Comparison of ENCODE assay signal across 8 cellular contexts in the genomic region with DNA sequence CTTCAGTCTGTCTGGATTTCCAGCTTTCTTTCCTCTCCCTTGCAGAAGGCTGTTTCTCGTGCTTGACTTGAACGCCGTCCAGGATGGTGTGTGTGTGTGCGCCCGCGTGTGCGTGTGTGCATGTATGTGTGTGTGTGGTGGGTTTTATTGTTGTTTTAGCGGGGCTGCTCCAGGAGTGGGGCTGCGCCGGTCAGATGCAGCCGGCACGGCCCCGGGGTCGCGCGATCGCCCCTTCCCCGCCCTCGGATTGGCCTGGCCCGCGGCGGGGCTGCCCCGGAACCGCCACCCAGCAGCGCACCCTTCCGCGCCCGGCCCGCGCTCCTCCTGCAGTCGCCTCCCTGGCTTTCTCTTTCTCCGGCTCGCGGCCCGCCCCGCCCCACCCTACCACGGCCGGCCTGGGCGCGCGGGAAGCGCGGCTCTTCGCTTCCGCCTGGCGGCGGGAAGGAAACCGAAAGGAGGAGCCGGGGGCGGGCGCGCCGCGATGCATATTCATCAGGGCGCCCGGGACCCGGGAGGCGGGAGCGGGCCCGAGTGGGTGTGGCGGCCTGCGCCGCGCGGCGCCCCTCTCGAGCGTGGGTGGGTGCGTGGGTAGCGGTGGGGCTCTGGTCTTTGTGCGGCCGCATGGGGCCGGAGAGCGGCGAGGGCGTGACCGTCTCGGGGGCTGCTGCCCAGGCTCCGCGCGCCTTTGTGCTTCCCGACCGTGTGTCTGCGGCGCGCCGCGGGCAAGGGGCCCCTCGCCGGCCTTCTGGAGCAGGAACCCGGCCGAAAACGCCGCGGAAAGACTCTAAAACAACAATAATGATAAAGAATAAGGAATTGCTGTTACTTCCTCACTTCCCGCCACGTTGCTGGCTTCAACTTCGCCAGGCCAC. TPM values are rescaled to one million over a fixed set of nuclear protein-coding genes. Genes with fewer than 3 reads are reported as not detected.
A peak's percentile ranks its signal among the peaks of the same experiment; 100 is the strongest.
DNase-seq lines count a peak whose midpoint lies in the region; ATAC-seq and TF ChIP-seq lines count a peak whose summit lies in the region.

No MANE protein-coding gene starts in this region.

- H2AFZ ChIP-seq in GM23248, result peak overlapping the region; percentile 92
- H2AFZ ChIP-seq in Karpas-422 (ENCODE audit: low read length), result peak overlapping the region; percentile 29

- peak overlapping the region; percentile 88 for H3K9ac ChIP-seq in GM23248
- peak overlapping the region; percentile 89 for H3K9ac ChIP-seq in Karpas-422 (ENCODE audit: low read length)

- peak overlapping the region; percentile 82 for H3K4me2 ChIP-seq in GM23248 (ENCODE audit: unreplicated experiment)
- H3K4me2 ChIP-seq in Karpas-422 (ENCODE audit: low read depth, low read length, poor library complexity, severe bottlenecking), result peak overlapping the region; percentile 80

- no peaks in the 10 kb centered on the region for H3K36me3 ChIP-seq in GM23248 (ENCODE audit: low read depth)
- no peaks in the 10 kb centered on the region for H3K36me3 ChIP-seq in Karpas-422 (ENCODE audit: insufficient read depth, low read length)
- no peaks in the 10 kb centered on the region for H3K36me3 ChIP-seq in ovary
- no peaks in the 10 kb centered on the region for H3K36me3 ChIP-seq in thymus (ENCODE audit: control insufficient read depth, insufficient read depth)

- no peak overlapping the region for H3K27ac Mint-ChIP-seq in activated naive CD4-positive, alpha-beta T cell treated with anti-CD3 and anti-CD28 coated beads, Interleukin-2, amount 50 U/mL, for 72 hours

- TF ChIP-seq POLR2A in ovary (IDR thresholded peaks at IDR 0.05), result peak; percentile 23

- H3K27me3 ChIP-seq in GM23248 (replicated peaks; ENCODE audit: insufficient read depth) (no peaks in the 10 kb centered on the region), Karpas-422 (ENCODE audit: low read length) (no peaks in the 10 kb centered on the region), ovary (no peaks in the 10 kb centered on the region), thymus (ENCODE audit: control insufficient read depth, insufficient read depth) (peaks cover 41% of the 10 kb centered on the region)

- H3K9me3 Mint-ChIP-seq in activated naive CD4-positive, alpha-beta T cell treated with anti-CD3 and anti-CD28 coated beads, Interleukin-2, amount 50 U/mL, for 72 hours, result no peaks in the 10 kb centered on the region

- no peaks in the 10 kb centered on the region for H3K9me3 ChIP-seq in GM23248 (ENCODE audit: low read depth)
- H3K9me3 ChIP-seq in Karpas-422 (ENCODE audit: low read length), result no peaks in the 10 kb centered on the region
- H3K9me3 ChIP-seq in ovary, result no peaks in the 10 kb centered on the region
- no peaks in the 10 kb centered on the region for H3K9me3 ChIP-seq in thymus (ENCODE audit: control insufficient read depth)

- peaks cover 54% of the 10 kb centered on the region for H3F3A ChIP-seq in GM23248 (ENCODE audit: insufficient read depth)

- H3K36me3 Mint-ChIP-seq in activated naive CD4-positive, alpha-beta T cell treated with anti-CD3 and anti-CD28 coated beads, Interleukin-2, amount 50 U/mL, for 72 hours, result peaks cover 0 to 15% of the 10 kb centered on the region in 2 donors

- H3K79me2 ChIP-seq in GM23248 (ENCODE audit: insufficient read depth) (no peaks in the 10 kb centered on the region), Karpas-422 (ENCODE audit: low read length) (0 out of 2 replicates have a peak, but pooled peaks cover 2% of the 10 kb centered on the region)

- intact Hi-C loops in head of caudate nucleus (cut with DNase I), result no loop called here
- intact Hi-C loops in ovary (cut with DNase I), result no loop called here

- H3K4me3 ChIP-seq in GM23248 (peak overlapping the region; percentile 83), Karpas-422 (ENCODE audit: low read length) (peak overlapping the region; percentile 82), ovary (peak overlapping the region; percentile 68), thymus (ENCODE audit: low read length) (peak overlapping the region; percentile 67)

- TF ChIP-seq EP300 in ovary (IDR thresholded peaks at IDR 0.05), result no peak

- peak; percentile 67 for DNase-seq in GF-D8 (lab: John Stamatoyannopoulos, UW)
- peak; percentile 97 for DNase-seq in GM23248
- DNase-seq in Karpas-422, result peak; percentile 97
- peak; percentile 89 for DNase-seq in SK-MEL-5 (ENCODE audit: low read depth, low spot score)
- peak; percentile 76 to 80 for DNase-seq in activated naive CD4-positive, alpha-beta T cell treated with anti-CD3 and anti-CD28 coated beads, Interleukin-2, amount 50 U/mL, for 72 hours (ENCODE audit: low spot score in 2 of 2)
- DNase-seq in head of caudate nucleus, result peak; percentile 71 to 96 (median 90)
- DNase-seq in ovary, result peak; percentile 91 to 96 (median 93)

- H4K20me1 ChIP-seq in GM23248 (ENCODE audit: insufficient read depth) (no peaks in the 10 kb centered on the region), Karpas-422 (ENCODE audit: insufficient read depth, low read depth, low read length) (no peaks in the 10 kb centered on the region)

- in situ Hi-C loops in GM23248 (cut with MboI) (no loop called here), SK-MEL-5 (cut with HindIII; ENCODE audit: low pct_unique_long_range_greater_than_20kb, low sequenced_read_pairs) (no loop called here)

- H3K4me1 ChIP-seq in GM23248 (ENCODE audit: insufficient read depth) (peaks cover 33% of the 10 kb centered on the region), Karpas-422 (ENCODE audit: low read length) (peaks cover 86% of the 10 kb centered on the region), ovary (ENCODE audit: insufficient read depth) (no peaks in the 10 kb centered on the region), thymus (ENCODE audit: control insufficient read depth, insufficient read depth, low read length) (peaks cover 3% of the 10 kb centered on the region)

- H3K27ac ChIP-seq in GM23248 (peak overlapping the region; percentile 69), Karpas-422 (ENCODE audit: low read length) (peak overlapping the region; percentile 89), ovary (peak overlapping the region; percentile 61 to 94), thymus (ENCODE audit: low read depth) (peak overlapping the region; percentile 60)

- TF ChIP-seq CTCF in ovary (IDR thresholded peaks at IDR 0.05), result peak; percentile 51 to 80 (median 67)

- 1 to 2% methylated on average over 79 to 84 of the region's 98 CpGs for WGBS in GM23248 (ENCODE audit: low coverage in 1 of 2, low lambda C conversion rate in 2 of 2, missing lambda C conversion rate in 2 of 2), 2 experiments
- WGBS in ovary, 3 donors, result 0% methylated on average over 79 to 98 of the region's 98 CpGs
- under 1% methylated on average over 98 of the region's 98 CpGs for WGBS in thymus

- peak; percentile 90 to 94 for ATAC-seq in activated naive CD4-positive, alpha-beta T cell treated with anti-CD3 and anti-CD28 coated beads, Interleukin-2, amount 50 U/mL, for 72 hours

- H3K9me2 ChIP-seq in GM23248 (ENCODE audit: insufficient read depth), result no peaks in the 10 kb centered on the region
- H3K9me2 ChIP-seq in Karpas-422 (replicated peaks; ENCODE audit: insufficient read depth, low read length), result no peaks in the 10 kb centered on the region

RNA-seq across cellular contexts. Expression of a gene that starts 8.5 kb away (rescaled TPM):
- 3.4 and 5.3 TPM in 2 replicates for total RNA-seq in GM23248 (2014; rRNA removed; shearing (Covaris generic))
- polyA plus RNA-seq in GM23248 (2016; fragmentation: Nextera tagmentation; extraction: Ambion mirVana) (5.8 and 6.0 TPM in 2 replicates), ovary (10 to 100 TPM in 1 of 2 donors, 1 to 10 TPM in 1; 8.7 to 32.9 TPM), thymus (12.4 TPM)
- total RNA-seq in Karpas-422 (2014; rRNA removed; shearing (Covaris generic); ENCODE audit: low replicate concordance), result 1.0 and 3.6 TPM in 2 replicates
- total RNA-seq in SK-MEL-5 (2014; rRNA removed; shearing (Covaris generic)), result 11.7 and 15.4 TPM in 2 replicates
- polyA plus RNA-seq in SK-MEL-5 (2015; cell fraction: cytosol; rRNA removed), result 7.4 and 15.1 TPM in 2 replicates
- 12.2 and 12.3 TPM in 2 replicates for polyA plus RNA-seq in SK-MEL-5 (2015; cell fraction: nucleus; rRNA removed)
- total RNA-seq in activated naive CD4-positive, alpha-beta T cell treated with anti-CD3 and anti-CD28 coated beads, Interleukin-2, amount 50 U/mL, for 72 hours, result not detected
- total RNA-seq in ovary, result 100 to 1,000 TPM in 1 of 7 donors, 10 to 100 TPM in 6; 40.3 to 111 (median 67.6) TPM

Comparison
In these comparisons a context has a peak if more than half of its experiments do, and no peak if none do; other contexts are left out.
1. Peak in every context shown above with its lines: DNase-seq, ATAC-seq, H3K4me3 ChIP-seq and H3K27ac ChIP-seq.